ENCODE assay signal across 11 cellular contexts in the genomic region with DNA sequence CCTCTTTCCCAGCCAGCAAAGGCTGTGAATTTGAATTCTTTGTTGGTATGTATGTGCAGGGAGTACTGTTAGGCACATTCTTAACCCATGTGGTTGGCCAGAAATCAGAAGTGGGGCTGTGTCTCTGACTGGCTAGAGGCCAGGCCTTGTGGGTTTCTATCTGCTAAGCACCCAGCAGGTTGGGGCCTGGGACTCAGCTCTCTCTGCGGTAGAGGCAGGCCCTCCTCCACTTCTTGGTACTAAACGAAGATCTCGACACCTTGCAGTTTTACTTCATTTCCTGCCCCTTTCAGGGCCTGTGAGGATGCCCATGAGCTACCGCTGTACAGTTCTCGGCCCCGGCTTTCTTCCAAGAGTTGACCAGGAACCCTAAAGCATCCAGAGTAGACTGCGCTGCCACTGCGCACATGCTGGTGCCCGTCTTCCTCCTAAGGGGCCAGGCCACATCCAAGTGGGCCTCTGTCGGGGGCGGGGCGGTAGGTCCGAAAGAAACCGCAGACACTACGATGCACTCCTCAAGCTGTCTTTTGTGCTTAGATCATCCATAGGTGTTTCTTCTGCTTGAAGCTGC. TPM values are rescaled to one million over a fixed set of nuclear protein-coding genes. Genes with fewer than 3 reads are reported as not detected.
A peak's percentile ranks its signal among the peaks of the same experiment; 100 is the strongest.
DNase-seq lines count a peak whose midpoint lies in the region; ATAC-seq and TF ChIP-seq lines count a peak whose summit lies in the region.
"Had no signal": no experiment of that assay in that cellular context is flagged by ENCODE, and none has a peak within 500 bp of the region (broad histone marks: within the 10 kb centered on the region; RNA-seq: fewer than 3 reads in every experiment).

No MANE protein-coding gene starts in this region.

- H3K27me3 ChIP-seq in neuronal stem cell (ENCODE audit: control insufficient read depth in 3 of 3, insufficient read depth in 3 of 3, low read depth in 1 of 3, low read length in 3 of 3): no peaks in the 10 kb centered on the region

- ATAC-seq in GM21529 (IDR thresholded peaks at IDR 0.05; ENCODE audit: unreplicated experiment) (no peak), HG03135 (IDR thresholded peaks at IDR 0.05; ENCODE audit: unreplicated experiment) (no peak)
- ATAC-seq: T-cell had no signal

- no peak overlapping the region for H3K23ac ChIP-seq in neuronal stem cell (ENCODE audit: low read depth, low read length, poor library complexity)

- peak overlapping the region; percentile 20 for H2AK5ac ChIP-seq in neuronal stem cell (ENCODE audit: low read depth, low read length)

- no peak overlapping the region for H4K91ac ChIP-seq in neuronal stem cell (ENCODE audit: low read depth, low read length, poor library complexity)

- H3K9me3 ChIP-seq in neuronal stem cell (replicated peaks in 1 of 2; ENCODE audit: control insufficient read depth in 2 of 2, insufficient read depth in 1 of 2, low read depth in 1 of 2, low read length in 2 of 2): no peaks in the 10 kb centered on the region

- no peak overlapping the region for H3K4ac ChIP-seq in neuronal stem cell (ENCODE audit: low read length)

- no peaks in the 10 kb centered on the region for H3K79me1 ChIP-seq in neuronal stem cell (ENCODE audit: low read depth, low read length)

- H3K14ac ChIP-seq in neuronal stem cell (ENCODE audit: low read length): no peak overlapping the region

- no peak overlapping the region for H3K4me2 ChIP-seq in neuronal stem cell (ENCODE audit: insufficient read depth, low read length, poor library complexity, severe bottlenecking)

- peaks cover 9 to 40% of the 10 kb centered on the region in 2 donors for H3K36me3 ChIP-seq in neuronal stem cell (replicated peaks in 1 of 2; ENCODE audit: control insufficient read depth in 2 of 2, insufficient read depth in 2 of 2, low read length in 2 of 2)

- no peak overlapping the region for H2BK5ac ChIP-seq in neuronal stem cell (ENCODE audit: low read length)

- DNase-seq in EH (ENCODE audit: low read depth) (peak; percentile 93), Kasumi-1 (lab: John Stamatoyannopoulos, UW) (peak; percentile 67 to 70), choroid plexus epithelial cell (ENCODE audit: low read depth) (peak; percentile 95), neuronal stem cell (ENCODE audit: low spot score) (no peak), COLO829 (ENCODE audit: low spot score) (no peak)
- DNase-seq in activated CD4-positive, alpha-beta T cell treated with anti-CD3 and anti-CD28 coated beads, Interleukin-2, amount 50 U/mL, for 1 hour: no peak
- DNase-seq: DMS79 treated with DMSO at 0.1 percent for 48 hours, midbrain, T-cell had no signal

- WGBS in neuronal stem cell (ENCODE audit: extremely low coverage in 2 of 2, insufficient read length in 2 of 2, insufficient replicate concordance in 1 of 2), 2 donors: no CpG with 5 or more reads among the region's 15 CpGs

- H2AFZ ChIP-seq in neuronal stem cell (ENCODE audit: low read length): no peak overlapping the region

- H3K4me1 ChIP-seq in neuronal stem cell (ENCODE audit: control insufficient read depth in 2 of 2, insufficient read depth in 1 of 2, low read depth in 1 of 2, low read length in 2 of 2): peaks cover 0 to 3% of the 10 kb centered on the region in 2 donors

- H3K18ac ChIP-seq in neuronal stem cell (ENCODE audit: low read length): no peak overlapping the region

- H3K4me3 ChIP-seq in choroid plexus epithelial cell (ENCODE audit: low read depth, low read length): no peak overlapping the region
- no peak overlapping the region for H3K4me3 ChIP-seq in neuronal stem cell (ENCODE audit: low read length in 2 of 2)

- H3K27ac ChIP-seq in neuronal stem cell (replicated peaks; ENCODE audit: low read length): no peak overlapping the region

- H2BK15ac ChIP-seq in neuronal stem cell (ENCODE audit: low read length): no peak overlapping the region

- no peak overlapping the region for H2BK12ac ChIP-seq in neuronal stem cell (ENCODE audit: low read length)

- no peak overlapping the region for H4K8ac ChIP-seq in neuronal stem cell (ENCODE audit: low read depth, low read length)

- no peak overlapping the region for H2BK120ac ChIP-seq in neuronal stem cell (ENCODE audit: low read depth, low read length)

- H3K9ac ChIP-seq in neuronal stem cell (ENCODE audit: low read depth, low read length, poor library complexity): no peak overlapping the region

- no peak for TF ChIP-seq CTCF in choroid plexus epithelial cell (conservative IDR thresholded peaks at IDR 0.05; ENCODE audit: low read depth, low read length)

RNA-seq across cellular contexts. Expression of gene TCP11, which starts 51.1 kb away (rescaled TPM):
- 0.47 TPM for polyA plus RNA-seq in neuronal stem cell (2013, experiment 1 of 2)
- polyA plus RNA-seq in neuronal stem cell (2013, experiment 2 of 2): 0.40 TPM

Comparison
In these comparisons a context has a peak if more than half of its experiments do, and no peak if none do; other contexts are left out.
1. DNase-seq: peak in EH (single experiment), Kasumi-1 (2 of 2) and choroid plexus epithelial cell (single experiment); none in neuronal stem cell (single experiment), COLO829 (single experiment) and activated CD4-positive, alpha-beta T cell treated with anti-CD3 and anti-CD28 coated beads, Interleukin-2, amount 50 U/mL, for 1 hour (single experiment).